26 cellular contexts compared by ENCODE assay signal in genomic region chr7:128094111-128094570, GRCh38.
A peak's percentile ranks its signal among the peaks of the same experiment; 100 is the strongest.
DNase-seq lines count a peak whose midpoint lies in the region; ATAC-seq and TF ChIP-seq lines count a peak whose summit lies in the region.
"Had no signal": no experiment of that assay in that cellular context is flagged by ENCODE, and none has a peak within 500 bp of the region (broad histone marks: within the 10 kb centered on the region; RNA-seq: fewer than 3 reads in every experiment).

No MANE protein-coding gene starts in this region.

- DNase-seq in NCI-H2227 (lab: John Stamatoyannopoulos, UW; ENCODE audit: unreplicated experiment) (peak; percentile 86), NCI-H2227 treated with DMSO at 0.1 percent for 48 hours (lab: John Stamatoyannopoulos, UW) (no peak), heart right ventricle (peak; percentile 38 to 45), upper lobe of right lung (no peak), vagina (ENCODE audit: extremely low spot score in 2 of 2) (no peak), SIG-M5 treated with dmso at 0.1 percent for 504 hours (lab: John Stamatoyannopoulos, UW; ENCODE audit: unreplicated experiment) (no peak)
- no peak for DNase-seq in stimulated activated naive CD8-positive, alpha-beta T cell treated with anti-CD3 and anti-CD28 coated beads, Interleukin-15, Interleukin-2, amounts not matched to agents 100 U/mL and 50 U/mL, for 24 hours
- DNase-seq in stimulated activated naive CD8-positive, alpha-beta T cell treated with anti-CD3 and anti-CD28 coated beads, Interleukin-15, amount 100 ng/mL, for 72 hours, result no peak
- DNase-seq: activated CD4-positive, CD25-positive, alpha-beta regulatory T cell treated with anti-CD3 and anti-CD28 coated beads, Interleukin-2, amount 50 U/mL, for 72 hours; body of pancreas; EL; HFFc6; Karpas-422; kidney; MV-4-11; naive B cell; NCI-H2081 treated with DMSO at 0.1 percent for 48 hours; NCI-H526; OCI-M1; retina; stimulated activated CD4-positive, alpha-beta T cell treated with anti-CD3 and anti-CD28 coated beads, Interleukin-12 subunit alpha, Interleukin-12 subunit beta, amount 100 ng/mL, for 4 hours; stimulated activated CD4-positive, alpha-beta T cell treated with anti-CD3 and anti-CD28 coated beads, Interleukin-4, amount 100 ng/mL, for 4 hours had no signal

- no peak overlapping the region for H3K4me3 ChIP-seq in heart right ventricle
- no peak overlapping the region for H3K4me3 ChIP-seq in upper lobe of right lung
- H3K4me3 ChIP-seq in vagina, result no peak overlapping the region
- H3K4me3 ChIP-seq: BLaER1, body of pancreas had no signal

- intact Hi-C loops in heart right ventricle (cut with DNase I) (no loop called here), upper lobe of right lung (cut with DNase I) (no loop called here), vagina (cut with DNase I) (no loop called here)

- H3K9me3 ChIP-seq in heart right ventricle (no peaks in the 10 kb centered on the region), upper lobe of right lung (no peaks in the 10 kb centered on the region), vagina (no peaks in the 10 kb centered on the region)
- H3K9me3 ChIP-seq: BLaER1, body of pancreas had no signal

- no peaks in the 10 kb centered on the region for H3K27me3 ChIP-seq in heart right ventricle
- H3K27me3 ChIP-seq in upper lobe of right lung, result no peaks in the 10 kb centered on the region
- H3K27me3 ChIP-seq in vagina, result no peaks in the 10 kb centered on the region
- H3K27me3 ChIP-seq: BLaER1, body of pancreas had no signal

- peaks cover 4% of the 10 kb centered on the region for H3K4me1 Mint-ChIP-seq in stimulated activated naive CD8-positive, alpha-beta T cell treated with anti-CD3 and anti-CD28 coated beads, Interleukin-15, amount 100 ng/mL, for 72 hours

- no peaks in the 10 kb centered on the region for H3K9me3 Mint-ChIP-seq in stimulated activated naive CD8-positive, alpha-beta T cell treated with anti-CD3 and anti-CD28 coated beads, Interleukin-15, amount 100 ng/mL, for 72 hours
- H3K9me3 Mint-ChIP-seq: activated T-helper 1 cell treated with anti-CD3 and anti-CD28 coated beads, Interleukin-12 subunit alpha, Interleukin-12 subunit beta, Interleukin-2, Interleukin-4 antibody, amounts not matched to agents 30 ng/mL and 10 ng/mL and 1 ng/mL, durations not matched to agents 14 hours and 24 hours and 36 hours; HFFc6; type B pancreatic cell had no signal

- peaks cover 0 to 65% (median 23%) of the 10 kb centered on the region in 9 donors for H3K36me3 ChIP-seq in heart right ventricle
- peaks cover 44% of the 10 kb centered on the region for H3K36me3 ChIP-seq in upper lobe of right lung
- peaks cover 0 to 31% of the 10 kb centered on the region in 2 donors for H3K36me3 ChIP-seq in vagina

- WGBS in heart right ventricle, 2 donors, result 57 to 64% methylated on average over 7 of the region's 7 CpGs

- no peaks in the 10 kb centered on the region for H3K27me3 Mint-ChIP-seq in stimulated activated naive CD8-positive, alpha-beta T cell treated with anti-CD3 and anti-CD28 coated beads, Interleukin-15, amount 100 ng/mL, for 72 hours
- H3K27me3 Mint-ChIP-seq: activated naive CD8-positive, alpha-beta T cell; naive B cell; type B pancreatic cell had no signal

- H3K27ac ChIP-seq in heart right ventricle (no peak overlapping the region), upper lobe of right lung (no peak overlapping the region), vagina (no peak overlapping the region)
- H3K27ac ChIP-seq: BLaER1, body of pancreas had no signal

- H3K4me1 ChIP-seq in heart right ventricle, result peaks cover 0 to 13% (median 0%) of the 10 kb centered on the region in 9 donors
- H3K4me1 ChIP-seq in upper lobe of right lung, result no peaks in the 10 kb centered on the region
- H3K4me1 ChIP-seq in vagina, result no peaks in the 10 kb centered on the region
- H3K4me1 ChIP-seq: body of pancreas had no signal

- TF ChIP-seq CTCF in heart right ventricle (IDR thresholded peaks at IDR 0.05), result no peak
- TF ChIP-seq CTCF in upper lobe of right lung (IDR thresholded peaks at IDR 0.05), result no peak
- TF ChIP-seq CTCF in vagina (IDR thresholded peaks at IDR 0.05), result no peak

- peak; percentile 24 for ATAC-seq in stimulated activated naive CD8-positive, alpha-beta T cell treated with anti-CD3 and anti-CD28 coated beads, Interleukin-15, Interleukin-2, amounts not matched to agents 100 U/mL and 50 U/mL, for 24 hours
- no peak for ATAC-seq in stimulated activated naive CD8-positive, alpha-beta T cell treated with anti-CD3 and anti-CD28 coated beads, Interleukin-15, amount 100 ng/mL, for 72 hours
- ATAC-seq in heart right ventricle (peak; percentile 44 to 92 (median 86)), upper lobe of right lung (peak; percentile 15)
- ATAC-seq: body of pancreas had no signal

- no peak for TF ChIP-seq POLR2A in vagina (IDR thresholded peaks at IDR 0.05)

- H3K4me3 Mint-ChIP-seq in stimulated activated naive CD8-positive, alpha-beta T cell treated with anti-CD3 and anti-CD28 coated beads, Interleukin-15, amount 100 ng/mL, for 72 hours, result no peak overlapping the region
- H3K4me3 Mint-ChIP-seq: activated naive CD8-positive, alpha-beta T cell; activated T-helper 1 cell treated with anti-CD3 and anti-CD28 coated beads, Interleukin-12 subunit alpha, Interleukin-12 subunit beta, Interleukin-2, Interleukin-4 antibody, amounts not matched to agents 30 ng/mL and 10 ng/mL and 1 ng/mL, durations not matched to agents 14 hours and 24 hours and 36 hours; HFFc6; type B pancreatic cell had no signal

- H3K27ac Mint-ChIP-seq in stimulated activated naive CD8-positive, alpha-beta T cell treated with anti-CD3 and anti-CD28 coated beads, Interleukin-15, amount 100 ng/mL, for 72 hours, result peak overlapping the region in 1 of 2 donors; percentile 59
- H3K27ac Mint-ChIP-seq: activated naive CD8-positive, alpha-beta T cell; activated T-helper 1 cell treated with anti-CD3 and anti-CD28 coated beads, Interleukin-12 subunit alpha, Interleukin-12 subunit beta, Interleukin-2, Interleukin-4 antibody, amounts not matched to agents 30 ng/mL and 10 ng/mL and 1 ng/mL, durations not matched to agents 14 hours and 24 hours and 36 hours; HFFc6 had no signal

Comparison
In these comparisons a context has a peak if more than half of its experiments do, and no peak if none do; other contexts are left out.
1. DNase-seq: peak in NCI-H2227 (single experiment) and heart right ventricle (2 of 2); none in NCI-H2227 treated with DMSO at 0.1 percent for 48 hours (single experiment), stimulated activated naive CD8-positive, alpha-beta T cell treated with anti-CD3 and anti-CD28 coated beads, Interleukin-15, Interleukin-2, amounts not matched to agents 100 U/mL and 50 U/mL, for 24 hours (single experiment), stimulated activated naive CD8-positive, alpha-beta T cell treated with anti-CD3 and anti-CD28 coated beads, Interleukin-15, amount 100 ng/mL, for 72 hours (0 of 2), upper lobe of right lung (single experiment), vagina (0 of 2) and SIG-M5 treated with dmso at 0.1 percent for 504 hours (single experiment).